Comparison of ENCODE assay signal across 14 cellular contexts in the genomic region with DNA sequence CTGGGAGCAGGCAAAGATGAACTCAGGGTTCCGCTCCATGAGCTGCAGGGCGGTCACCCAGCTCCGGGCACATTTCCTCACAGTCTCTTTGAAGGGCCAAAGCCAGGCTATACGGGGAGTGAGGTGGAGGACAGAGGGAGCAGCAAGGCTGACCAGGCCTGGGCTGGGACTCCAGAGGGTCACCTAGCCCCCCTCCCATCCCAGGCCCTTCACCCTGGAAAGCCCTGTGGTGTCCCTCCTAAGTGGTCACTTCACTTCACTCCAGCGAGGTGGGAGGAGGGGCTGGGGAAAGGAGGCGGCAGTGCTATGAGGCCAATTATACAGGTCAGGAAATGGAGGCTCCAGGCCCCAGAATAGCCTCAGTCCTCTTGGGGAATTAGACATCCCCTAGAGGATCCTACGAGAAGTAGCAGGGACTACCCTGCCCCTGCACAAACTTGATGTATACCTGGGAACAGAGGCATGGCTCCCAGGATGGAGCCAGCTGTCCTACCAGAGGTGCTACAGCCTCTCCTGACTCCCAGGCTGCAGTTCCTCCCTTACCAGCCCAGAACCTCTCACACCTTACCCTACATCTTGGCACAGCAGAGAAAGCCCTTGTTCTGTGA.
"Had no signal": no experiment of that assay in that cellular context is flagged by ENCODE, and none has a peak within 500 bp of the region (broad histone marks: within the 10 kb centered on the region; RNA-seq: fewer than 3 reads in every experiment).

No MANE protein-coding gene starts in this region.

- H3K9me3 ChIP-seq: neutrophil, transverse colon had no signal

- H3K4me1 Mint-ChIP-seq: mesothelial cell of epicardium had no signal

- DNase-seq: activated CD4-positive, alpha-beta T cell treated with anti-CD3 and anti-CD28 coated beads, Interleukin-2, amount 50 U/mL, for 48 hours; activated CD4-positive, CD25-positive, alpha-beta regulatory T cell; activated CD8-positive, alpha-beta memory T cell treated with anti-CD3 and anti-CD28 coated beads, Interleukin-2, amount 50 U/mL, for 48 hours; activated naive CD4-positive, alpha-beta T cell treated with anti-CD3 and anti-CD28 coated beads, Interleukin-2, amount 10 ng/mL, durations not matched to agents 7 days and 5 days; caudate nucleus; effector memory CD4-positive, alpha-beta T cell; hippocampal formation; stimulated activated naive B cell treated with anti-CD40 and anti-IgM and Interleukin-4, amounts not matched to agents 10 μg/mL and 1 μg/mL and 100 μg/mL, for 72 hours; transverse colon had no signal

- H3K27ac Mint-ChIP-seq: activated naive CD4-positive, alpha-beta T cell treated with anti-CD3 and anti-CD28 coated beads, Interleukin-2, amount 10 ng/mL, durations not matched to agents 7 days and 5 days; mesothelial cell of epicardium; T-helper 1 cell treated with Interleukin-12 subunit alpha and Interleukin-12 subunit beta and Interleukin-4 antibody, amounts not matched to agents 30 μg/mL and 1 μg/mL, for 36 hours had no signal

- ATAC-seq: stimulated activated naive B cell treated with anti-CD40 and anti-IgM and Interleukin-4, amounts not matched to agents 10 μg/mL and 1 μg/mL and 100 μg/mL, for 72 hours had no signal

- H3K9me3 Mint-ChIP-seq: activated naive CD4-positive, alpha-beta T cell treated with anti-CD3 and anti-CD28 coated beads, Interleukin-2, amount 10 ng/mL, durations not matched to agents 7 days and 5 days; mesothelial cell of epicardium; stimulated activated naive B cell treated with anti-CD40 and anti-IgM and Interleukin-4, amounts not matched to agents 10 μg/mL and 1 μg/mL and 100 μg/mL, for 72 hours; T-helper 1 cell treated with Interleukin-12 subunit alpha and Interleukin-12 subunit beta and Interleukin-4 antibody, amounts not matched to agents 30 μg/mL and 1 μg/mL, for 36 hours had no signal

- H3K27ac ChIP-seq: coronary artery, neutrophil, transverse colon had no signal

- H3K27me3 Mint-ChIP-seq: activated naive CD4-positive, alpha-beta T cell treated with anti-CD3 and anti-CD28 coated beads, Interleukin-2, amount 10 ng/mL, durations not matched to agents 7 days and 5 days; stimulated activated naive B cell treated with anti-CD40 and anti-IgM and Interleukin-4, amounts not matched to agents 10 μg/mL and 1 μg/mL and 100 μg/mL, for 72 hours had no signal

- H3K4me3 Mint-ChIP-seq: activated naive CD4-positive, alpha-beta T cell treated with anti-CD3 and anti-CD28 coated beads, Interleukin-2, amount 10 ng/mL, durations not matched to agents 7 days and 5 days; mesothelial cell of epicardium; stimulated activated naive B cell treated with anti-CD40 and anti-IgM and Interleukin-4, amounts not matched to agents 10 μg/mL and 1 μg/mL and 100 μg/mL, for 72 hours; T-helper 1 cell treated with Interleukin-12 subunit alpha and Interleukin-12 subunit beta and Interleukin-4 antibody, amounts not matched to agents 30 μg/mL and 1 μg/mL, for 36 hours had no signal

- H3K27me3 ChIP-seq: neutrophil, transverse colon had no signal

- H3K4me2 ChIP-seq: smooth muscle cell had no signal

- H3K4me3 ChIP-seq: coronary artery, smooth muscle cell, transverse colon had no signal
